ENCODE assay signal across 8 cellular contexts in the genomic region with DNA sequence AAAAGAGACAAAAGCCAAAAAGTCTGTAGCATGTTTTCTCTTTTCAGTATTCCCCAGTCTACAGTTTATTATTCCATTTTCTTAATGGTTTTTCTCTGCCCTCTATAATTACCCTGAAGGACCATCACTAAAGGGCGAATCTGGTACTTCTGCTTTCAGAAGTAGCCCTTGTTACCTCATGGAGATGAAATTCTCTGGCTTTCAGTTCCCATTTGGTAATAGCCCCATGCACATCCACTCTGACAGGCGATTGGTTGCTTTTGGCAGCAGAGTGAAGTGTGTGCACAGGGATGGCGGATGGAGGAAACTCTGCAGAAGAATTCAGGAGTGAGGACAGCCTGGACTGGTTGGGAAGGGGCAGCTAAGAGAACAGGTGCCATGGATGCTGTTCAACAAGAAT.
DNase-seq lines count a peak whose midpoint lies in the region; ATAC-seq and TF ChIP-seq lines count a peak whose summit lies in the region.

No MANE protein-coding gene starts in this region.

- BruUV-seq in IMR-90 (replicated peaks; lab: Mats Ljungman, UMichigan): no TSS peak

- H3K9me3 Mint-ChIP-seq in HFFc6: no peaks in the 10 kb centered on the region
- H3K9me3 Mint-ChIP-seq in activated naive CD8-positive, alpha-beta T cell treated with anti-CD3 and anti-CD28 coated beads for 36 hours: peaks cover 4% of the 10 kb centered on the region

- H3K9ac ChIP-seq in IMR-90 (ENCODE audit: low read depth, low read length): no peak overlapping the region

- H3K36me3 ChIP-seq in IMR-90 (ENCODE audit: control insufficient read depth, insufficient read depth, low read length): no peaks in the 10 kb centered on the region
- H3K36me3 ChIP-seq in lung (ENCODE audit: control insufficient read depth in 2 of 2, insufficient read depth in 2 of 2, low read length in 2 of 2): no peaks in the 10 kb centered on the region
- no peaks in the 10 kb centered on the region for H3K36me3 ChIP-seq in SJCRH30

- peak overlapping the region; percentile 90 for H3K4ac ChIP-seq in IMR-90 (ENCODE audit: low read depth, low read length)

- H3K18ac ChIP-seq in IMR-90 (ENCODE audit: low read depth, low read length): peak overlapping the region; percentile 65; the same call in 1 of the 2 replicates

- H4K8ac ChIP-seq in IMR-90 (ENCODE audit: low read depth in 2 of 2, low read length in 2 of 2): peak overlapping the region; percentile 30 to 77; a peak in 2 of 4 replicates

- dilution Hi-C loops in IMR-90 (cut with HindIII; ENCODE audit: low sequenced_read_pairs, unreplicated experiment): no loop called here

- POLR2A ChIA-PET in IMR-90 (lab: Charles Lee; ENCODE audit: unreplicated experiment): no interaction called here

- peak overlapping the region; percentile 43 for H2AK9ac ChIP-seq in IMR-90 (replicated peaks; ENCODE audit: low read depth, low read length, poor library complexity)

- no peaks in the 10 kb centered on the region for H3K79me1 ChIP-seq in IMR-90 (ENCODE audit: low read depth in 1 of 2, low read length in 2 of 2)

- peak overlapping the region; percentile 67; the same call in 1 of the 2 replicates for H4K5ac ChIP-seq in IMR-90 (ENCODE audit: low read depth, low read length)

- 86% methylated on average over 2 of the region's 3 CpGs; no CpG with 5 or more reads in 1 of the 2 experiments for WGBS in IMR-90 (ENCODE audit: extremely low coverage in 2 of 2, insufficient read length in 1 of 2), 2 experiments
- 22 to 50% methylated on average over 3 of the region's 3 CpGs for WGBS in lung, 2 donors

- no peak for TF ChIP-seq POLR2A in IMR-90 (IDR thresholded peaks at IDR 0.05; ENCODE audit: low read depth, low read length)

- H3K27me3 Mint-ChIP-seq in HFFc6 (ENCODE audit: insufficient read depth): no peaks in the 10 kb centered on the region
- no peaks in the 10 kb centered on the region for H3K27me3 Mint-ChIP-seq in activated naive CD8-positive, alpha-beta T cell treated with anti-CD3 and anti-CD28 coated beads for 36 hours

- no peak overlapping the region; the same call in 1 of the 2 replicates for H3K27ac ChIP-seq in IMR-90 (ENCODE audit: insufficient read depth, low read length)
- peak overlapping the region in 1 of 2 donors; percentile 56 for H3K27ac ChIP-seq in lung (ENCODE audit: low read depth in 1 of 2, low read length in 1 of 2)
- no peak overlapping the region for H3K27ac ChIP-seq in SJCRH30

- H4K20me1 ChIP-seq in IMR-90 (ENCODE audit: insufficient read depth, low read length): no peaks in the 10 kb centered on the region

- H4K91ac ChIP-seq in IMR-90 (ENCODE audit: insufficient read depth, low read depth, low read length): peak overlapping the region; percentile 71

- no peak for TF ChIP-seq CTCF in HFFc6 (IDR thresholded peaks at IDR 0.05)
- no peak for TF ChIP-seq CTCF in IMR-90 (conservative IDR thresholded peaks at IDR 0.05; ENCODE audit: low read depth, low read length)
- no peak for TF ChIP-seq CTCF in lung (IDR thresholded peaks at IDR 0.05; ENCODE audit: control extremely low read depth, extremely low read depth)

- no peak overlapping the region for H3K4me2 ChIP-seq in IMR-90 (ENCODE audit: low read depth, low read length)

- peak overlapping the region; percentile 22 for H2BK5ac ChIP-seq in IMR-90 (ENCODE audit: low read depth, low read length, poor library complexity, severe bottlenecking)

- CTCF ChIA-PET in IMR-90 (lab: Yijun Ruan, JAX): no interaction called here

- peak overlapping the region; percentile 66 for H3K14ac ChIP-seq in IMR-90 (replicated peaks; ENCODE audit: low read depth, low read length)

- ATAC-seq in GM18858 (IDR thresholded peaks at IDR 0.05; ENCODE audit: unreplicated experiment): peak; percentile 97
- ATAC-seq in IMR-90 (ENCODE audit: low read depth): no peak
- ATAC-seq in lung (ENCODE audit: insufficient read depth, low FRiP score): peak; percentile 68

- intact Hi-C loops in IMR-90 (cut with micrococcal nuclease): no loop called here

- peak overlapping the region; percentile 64 for H2AFZ ChIP-seq in IMR-90 (replicated peaks; ENCODE audit: low read length, poor library complexity)

- H3K27me3 ChIP-seq in IMR-90 (ENCODE audit: control insufficient read depth, insufficient read depth, low read length) (no peaks in the 10 kb centered on the region), lung (ENCODE audit: control insufficient read depth, insufficient read depth) (no peaks in the 10 kb centered on the region), SJCRH30 (no peaks in the 10 kb centered on the region)

- peak overlapping the region; percentile 79; the same call in 1 of the 2 replicates for H3K23ac ChIP-seq in IMR-90 (ENCODE audit: low read depth, low read length)

- no peak for DNase-seq in HFFc6
- no peak for DNase-seq in IMR-90
- DNase-seq in lung (ENCODE audit: low spot score): peak; percentile 36
- no peak for DNase-seq in activated naive CD8-positive, alpha-beta T cell treated with anti-CD3 and anti-CD28 coated beads for 36 hours
- no peak for DNase-seq in NCI-H1417 treated with DMSO at 0.1 percent for 48 hours (lab: John Stamatoyannopoulos, UW)
- no peak for DNase-seq in SJCRH30
- DNase-seq in amniotic stem cell (lab: John Stamatoyannopoulos, UW): no peak

- no peak overlapping the region for H3K56ac ChIP-seq in IMR-90 (ENCODE audit: extremely low read depth, insufficient read depth, low read length)

- peaks cover 4% of the 10 kb centered on the region; the same call in 1 of the 2 replicates for H3K9me1 ChIP-seq in IMR-90 (ENCODE audit: insufficient read depth, low read length)

- H3K36me3 Mint-ChIP-seq in HFFc6 (ENCODE audit: low read depth): no peaks in the 10 kb centered on the region
- peaks cover 4% of the 10 kb centered on the region for H3K36me3 Mint-ChIP-seq in activated naive CD8-positive, alpha-beta T cell treated with anti-CD3 and anti-CD28 coated beads for 36 hours

- peak overlapping the region; percentile 80 for H2AK5ac ChIP-seq in IMR-90 (ENCODE audit: low read depth, low read length)

- peak overlapping the region; percentile 89; the same call in 1 of the 3 replicates for H2BK15ac ChIP-seq in IMR-90 (ENCODE audit: low read depth, low read length)

- H2BK120ac ChIP-seq in IMR-90 (ENCODE audit: low read depth, low read length): peak overlapping the region; percentile 96

- H3K4me1 Mint-ChIP-seq in HFFc6 (ENCODE audit: low read depth): peaks cover 56% of the 10 kb centered on the region
- H3K4me1 Mint-ChIP-seq in activated naive CD8-positive, alpha-beta T cell treated with anti-CD3 and anti-CD28 coated beads for 36 hours: peaks cover 19% of the 10 kb centered on the region

- no peak for TF ChIP-seq RAD21 in IMR-90 (IDR thresholded peaks at IDR 0.05; ENCODE audit: low read length)

- peak overlapping the region; percentile 96 for H3K27ac Mint-ChIP-seq in HFFc6
- H3K27ac Mint-ChIP-seq in activated naive CD8-positive, alpha-beta T cell treated with anti-CD3 and anti-CD28 coated beads for 36 hours: no peak overlapping the region

- peak overlapping the region; percentile 50 for H3K4me3 Mint-ChIP-seq in HFFc6
- H3K4me3 Mint-ChIP-seq in activated naive CD8-positive, alpha-beta T cell treated with anti-CD3 and anti-CD28 coated beads for 36 hours: no peak overlapping the region

- in situ Hi-C loops in IMR-90 (cut with MboI; ENCODE audit: low sequenced_read_pairs): no loop called here

- peak overlapping the region; percentile 97 for H2BK20ac ChIP-seq in IMR-90 (ENCODE audit: low read depth, low read length)

- no peak overlapping the region for H3K4me3 ChIP-seq in IMR-90 (ENCODE audit: insufficient read depth, low read depth, low read length)
- no peak overlapping the region for H3K4me3 ChIP-seq in lung
- H3K4me3 ChIP-seq in SJCRH30: no peak overlapping the region

- H3K9me3 ChIP-seq in IMR-90 (ENCODE audit: control insufficient read depth, insufficient read depth, low read length) (no peaks in the 10 kb centered on the region), lung (ENCODE audit: control insufficient read depth in 2 of 2, insufficient read depth in 1 of 2, low read length in 1 of 2) (no peaks in the 10 kb centered on the region), SJCRH30 (replicated peaks) (no peaks in the 10 kb centered on the region)

- peaks cover 7% of the 10 kb centered on the region for H3K4me1 ChIP-seq in IMR-90 (ENCODE audit: control insufficient read depth, insufficient read depth, low read length)
- H3K4me1 ChIP-seq in lung (ENCODE audit: control insufficient read depth in 2 of 2, insufficient read depth in 2 of 2, low read length in 2 of 2): peaks cover 0 to 2% of the 10 kb centered on the region in 2 donors
- H3K4me1 ChIP-seq in SJCRH30: no peaks in the 10 kb centered on the region; the same call in 1 of the 2 replicates

TF ChIP-seq in IMR-90, 13 proteins besides CTCF, POLR2A, EP300 and RAD21:
- no peak for TF ChIP-seq ELK1 (IDR thresholded peaks at IDR 0.05; ENCODE audit: borderline replicate concordance, low read depth, low read length)
- no peak for TF ChIP-seq MXI1 (IDR thresholded peaks at IDR 0.05; ENCODE audit: borderline replicate concordance, low read depth, low read length)
- TF ChIP-seq MAZ (IDR thresholded peaks at IDR 0.05; ENCODE audit: borderline replicate concordance, low read depth, low read length): no peak
- TF ChIP-seq NFE2L2 (IDR thresholded peaks at IDR 0.05; ENCODE audit: low read depth, low read length): no peak
- no peak for TF ChIP-seq RCOR1 (IDR thresholded peaks at IDR 0.05; ENCODE audit: insufficient replicate concordance, low read length)
- no peak for TF ChIP-seq MAFK (IDR thresholded peaks at IDR 0.05; ENCODE audit: low read depth, low read length)
- no peak for TF ChIP-seq RFX5 (IDR thresholded peaks at IDR 0.05; ENCODE audit: low read depth, low read length)
- TF ChIP-seq CHD1 (IDR thresholded peaks at IDR 0.05; ENCODE audit: low read depth, low read length): no peak
- TF ChIP-seq CEBPB (IDR thresholded peaks at IDR 0.05; ENCODE audit: low read depth, low read length): no peak
- TF ChIP-seq FOS (IDR thresholded peaks at IDR 0.05; ENCODE audit: low read depth, low read length): no peak
- no peak for TF ChIP-seq BHLHE40 (IDR thresholded peaks at IDR 0.05; ENCODE audit: low read depth, low read length)
- TF ChIP-seq SMC3 (IDR thresholded peaks at IDR 0.05; ENCODE audit: low read depth, low read length): no peak
